Comparison of ENCODE assay signal across 2 cellular contexts in the genomic region with DNA sequence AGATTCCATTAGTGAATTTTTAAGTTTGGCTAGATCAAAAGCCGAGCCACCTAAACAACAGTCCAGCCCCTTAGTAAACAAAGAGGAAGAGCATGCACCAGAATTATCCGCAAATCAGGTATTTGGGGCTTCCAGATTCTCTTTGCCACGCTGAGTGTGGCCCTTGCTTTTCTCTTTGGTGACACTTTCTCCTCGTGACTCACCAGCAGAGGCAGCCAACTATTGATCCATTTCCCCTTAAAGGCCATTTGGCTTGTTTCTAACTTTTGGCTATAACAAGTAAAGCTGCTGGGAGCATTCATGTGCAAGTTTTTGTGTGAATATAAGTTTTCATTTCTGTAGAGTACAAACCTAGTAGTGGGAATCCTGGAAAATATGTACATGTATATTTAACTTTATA.
TF ChIP-seq lines count a peak whose summit lies in the region.

No MANE protein-coding gene starts in this region.

TF ChIP-seq in liver, 16 proteins besides CTCF, POLR2A, EP300 and RAD21:
- TF ChIP-seq JUND (IDR thresholded peaks at IDR 0.05) (peak; percentile 32 to 76), HNF4A (conservative IDR thresholded peaks at IDR 0.05) (peak in 1 of 2 donors; percentile 41), GABPA (IDR thresholded peaks at IDR 0.05 in 1 of 2, conservative IDR thresholded peaks at IDR 0.05 in 1 of 2) (no peak), SP1 (IDR thresholded peaks at IDR 0.05) (no peak), TAF1 (conservative IDR thresholded peaks at IDR 0.05) (no peak), RXRA (IDR thresholded peaks at IDR 0.05) (peak in 1 of 2 donors; percentile 10)
- TF ChIP-seq, protein P1, sequence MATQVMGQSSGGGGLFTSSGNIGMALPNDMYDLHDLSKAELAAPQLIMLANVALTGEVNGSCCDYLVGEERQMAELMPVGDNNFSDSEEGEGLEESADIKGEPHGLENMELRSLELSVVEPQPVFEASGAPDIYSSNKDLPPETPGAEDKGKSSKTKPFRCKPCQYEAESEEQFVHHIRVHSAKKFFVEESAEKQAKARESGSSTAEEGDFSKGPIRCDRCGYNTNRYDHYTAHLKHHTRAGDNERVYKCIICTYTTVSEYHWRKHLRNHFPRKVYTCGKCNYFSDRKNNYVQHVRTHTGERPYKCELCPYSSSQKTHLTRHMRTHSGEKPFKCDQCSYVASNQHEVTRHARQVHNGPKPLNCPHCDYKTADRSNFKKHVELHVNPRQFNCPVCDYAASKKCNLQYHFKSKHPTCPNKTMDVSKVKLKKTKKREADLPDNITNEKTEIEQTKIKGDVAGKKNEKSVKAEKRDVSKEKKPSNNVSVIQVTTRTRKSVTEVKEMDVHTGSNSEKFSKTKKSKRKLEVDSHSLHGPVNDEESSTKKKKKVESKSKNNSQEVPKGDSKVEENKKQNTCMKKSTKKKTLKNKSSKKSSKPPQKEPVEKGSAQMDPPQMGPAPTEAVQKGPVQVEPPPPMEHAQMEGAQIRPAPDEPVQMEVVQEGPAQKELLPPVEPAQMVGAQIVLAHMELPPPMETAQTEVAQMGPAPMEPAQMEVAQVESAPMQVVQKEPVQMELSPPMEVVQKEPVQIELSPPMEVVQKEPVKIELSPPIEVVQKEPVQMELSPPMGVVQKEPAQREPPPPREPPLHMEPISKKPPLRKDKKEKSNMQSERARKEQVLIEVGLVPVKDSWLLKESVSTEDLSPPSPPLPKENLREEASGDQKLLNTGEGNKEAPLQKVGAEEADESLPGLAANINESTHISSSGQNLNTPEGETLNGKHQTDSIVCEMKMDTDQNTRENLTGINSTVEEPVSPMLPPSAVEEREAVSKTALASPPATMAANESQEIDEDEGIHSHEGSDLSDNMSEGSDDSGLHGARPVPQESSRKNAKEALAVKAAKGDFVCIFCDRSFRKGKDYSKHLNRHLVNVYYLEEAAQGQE (IDR thresholded peaks at IDR 0.05) = no peak
- TF ChIP-seq, protein P2, sequence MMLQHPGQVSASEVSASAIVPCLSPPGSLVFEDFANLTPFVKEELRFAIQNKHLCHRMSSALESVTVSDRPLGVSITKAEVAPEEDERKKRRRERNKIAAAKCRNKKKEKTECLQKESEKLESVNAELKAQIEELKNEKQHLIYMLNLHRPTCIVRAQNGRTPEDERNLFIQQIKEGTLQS (IDR thresholded peaks at IDR 0.05) = peak; percentile 22

TF ChIP-seq in HepG2, 621 proteins besides CTCF, POLR2A, EP300 and RAD21:
- TF ChIP-seq SUZ12 (IDR thresholded peaks at IDR 0.05; ENCODE audit: low read depth, low read length) (no peak), MAFK (conservative IDR thresholded peaks at IDR 0.05 in 1 of 2, IDR thresholded peaks at IDR 0.05 in 1 of 2; ENCODE audit: low read length in 2 of 2) (no peak), HNRNPLL (IDR thresholded peaks at IDR 0.05; ENCODE audit: low read depth, low read length, poor library complexity, severe bottlenecking) (no peak), ZMYM4 (CRISPR knock-in tag; IDR thresholded peaks at IDR 0.05) (no peak), ZNF781 (CRISPR knock-in tag; IDR thresholded peaks at IDR 0.05; ENCODE audit: borderline replicate concordance, not compliant biosample characterization) (no peak), ZNF546 (CRISPR knock-in tag; conservative IDR thresholded peaks at IDR 0.05) (no peak), GATAD1 (CRISPR knock-in tag; IDR thresholded peaks at IDR 0.05) (no peak)
- TF ChIP-seq, protein P3, sequence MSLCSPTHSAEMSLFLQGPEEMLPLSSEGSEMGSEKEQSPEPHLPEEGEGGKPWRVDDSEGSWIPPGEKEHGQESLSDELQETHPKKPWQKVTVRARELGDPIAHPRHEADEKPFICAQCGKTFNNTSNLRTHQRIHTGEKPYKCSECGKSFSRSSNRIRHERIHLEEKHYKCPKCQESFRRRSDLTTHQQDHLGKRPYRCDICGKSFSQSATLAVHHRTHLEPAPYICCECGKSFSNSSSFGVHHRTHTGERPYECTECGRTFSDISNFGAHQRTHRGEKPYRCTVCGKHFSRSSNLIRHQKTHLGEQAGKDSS (CRISPR knock-in tag; IDR thresholded peaks at IDR 0.05; ENCODE audit: borderline replicate concordance, low read depth) = no peak
